ENCODE assay signal across 8 cellular contexts in genomic region chr15:85579957-85580694, GRCh38.
DNase-seq lines count a peak whose midpoint lies in the region; ATAC-seq and TF ChIP-seq lines count a peak whose summit lies in the region.

No MANE protein-coding gene starts in this region.

- peaks cover 62% of the 10 kb centered on the region for H3K4me1 Mint-ChIP-seq in activated T-helper 17 cell treated with anti-CD3 and anti-CD28 coated beads, Interleukin-2, amount 50 U/mL, for 72 hours

- H3K27ac Mint-ChIP-seq in activated T-helper 17 cell treated with anti-CD3 and anti-CD28 coated beads, Interleukin-2, amount 50 U/mL, for 72 hours: peak overlapping the region; percentile 97

- H3K27me3 ChIP-seq in subcutaneous abdominal adipose tissue (ENCODE audit: control insufficient read depth in 5 of 5, insufficient read depth in 4 of 5, low read length in 5 of 5) (no peaks in the 10 kb centered on the region), dorsolateral prefrontal cortex (peaks cover 0 to 18% (median 0%) of the 10 kb centered on the region in 45 donors)

- H3K36me3 Mint-ChIP-seq in activated T-helper 17 cell treated with anti-CD3 and anti-CD28 coated beads, Interleukin-2, amount 50 U/mL, for 72 hours (ENCODE audit: low read depth): peaks cover 90% of the 10 kb centered on the region

- H3K4me1 ChIP-seq in subcutaneous abdominal adipose tissue (ENCODE audit: control insufficient read depth in 5 of 5, insufficient read depth in 5 of 5, low read length in 5 of 5): peaks cover 15 to 65% (median 56%) of the 10 kb centered on the region in 5 donors

- peak overlapping the region in 2 of 5 donors; percentile 8 to 53 for H3K9ac ChIP-seq in subcutaneous abdominal adipose tissue (ENCODE audit: low read length in 5 of 5)

- TF ChIP-seq CTCF in dorsolateral prefrontal cortex (IDR thresholded peaks at IDR 0.05 in 54 of 56, conservative IDR thresholded peaks at IDR 0.05 in 2 of 56; ENCODE audit: low read depth in 1 of 56, partially characterized antibody in 56 of 56): peak in 1 of 56 donors; percentile 11

- intact Hi-C loops in left colon (cut with DNase I, micrococcal nuclease) (no loop called here), dorsolateral prefrontal cortex (cut with DNase I) (no loop called here)

- DNase-seq in HT1080 (ENCODE audit: low read depth) (peak; percentile 15), left colon (peak; percentile 46 to 62), dorsolateral prefrontal cortex (no peak), middle frontal gyrus (ENCODE audit: extremely low spot score, low spot score) (no peak)
- DNase-seq in stimulated activated CD4-positive, alpha-beta T cell treated with anti-CD3 and anti-CD28 coated beads, Interleukin-1b, Interleukin-23, amount 100 ng/mL, for 48 hours: no peak

- peak overlapping the region; percentile 88 for H3K4me3 Mint-ChIP-seq in activated T-helper 17 cell treated with anti-CD3 and anti-CD28 coated beads, Interleukin-2, amount 50 U/mL, for 72 hours

- H3K9me3 ChIP-seq in subcutaneous abdominal adipose tissue (ENCODE audit: control insufficient read depth in 5 of 5, low read length in 5 of 5): no peaks in the 10 kb centered on the region

- no peaks in the 10 kb centered on the region for H3K27me3 Mint-ChIP-seq in activated T-helper 17 cell treated with anti-CD3 and anti-CD28 coated beads, Interleukin-2, amount 50 U/mL, for 72 hours

- H3K4me3 ChIP-seq in subcutaneous abdominal adipose tissue (ENCODE audit: low read depth in 1 of 5, low read length in 5 of 5): peak overlapping the region in 4 of 5 donors; percentile 66 to 74 (median 68)
- peak overlapping the region in 1 of 59 donors; percentile 22 for H3K4me3 ChIP-seq in dorsolateral prefrontal cortex

- H3K27ac ChIP-seq in subcutaneous abdominal adipose tissue (ENCODE audit: low read depth, low read length) (peak overlapping the region; percentile 84), dorsolateral prefrontal cortex (peak overlapping the region in 20 of 59 donors; percentile 1 to 82 (median 54))

- no peaks in the 10 kb centered on the region for H3K9me3 Mint-ChIP-seq in activated T-helper 17 cell treated with anti-CD3 and anti-CD28 coated beads, Interleukin-2, amount 50 U/mL, for 72 hours

- no peak for ATAC-seq in activated T-helper 17 cell treated with anti-CD3 and anti-CD28 coated beads, Interleukin-2, amount 50 U/mL, for 72 hours (replicated peaks)
- ATAC-seq in left colon (peak; percentile 69), HG02840 (IDR thresholded peaks at IDR 0.05; ENCODE audit: low FRiP score, unreplicated experiment) (no peak)

- H3K36me3 ChIP-seq in subcutaneous abdominal adipose tissue (ENCODE audit: control insufficient read depth in 5 of 5, insufficient read depth in 5 of 5, low read length in 5 of 5): peaks cover 0 to 7% (median 0%) of the 10 kb centered on the region in 5 donors

Comparison
In these comparisons a context has a peak if more than half of its experiments do, and no peak if none do; other contexts are left out.
1. DNase-seq: peak in HT1080 (single experiment) and left colon (2 of 2); none in stimulated activated CD4-positive, alpha-beta T cell treated with anti-CD3 and anti-CD28 coated beads, Interleukin-1b, Interleukin-23, amount 100 ng/mL, for 48 hours (single experiment), dorsolateral prefrontal cortex (0 of 10) and middle frontal gyrus (single experiment).